ENCODE assay signal across 8 cellular contexts in the genomic region with DNA sequence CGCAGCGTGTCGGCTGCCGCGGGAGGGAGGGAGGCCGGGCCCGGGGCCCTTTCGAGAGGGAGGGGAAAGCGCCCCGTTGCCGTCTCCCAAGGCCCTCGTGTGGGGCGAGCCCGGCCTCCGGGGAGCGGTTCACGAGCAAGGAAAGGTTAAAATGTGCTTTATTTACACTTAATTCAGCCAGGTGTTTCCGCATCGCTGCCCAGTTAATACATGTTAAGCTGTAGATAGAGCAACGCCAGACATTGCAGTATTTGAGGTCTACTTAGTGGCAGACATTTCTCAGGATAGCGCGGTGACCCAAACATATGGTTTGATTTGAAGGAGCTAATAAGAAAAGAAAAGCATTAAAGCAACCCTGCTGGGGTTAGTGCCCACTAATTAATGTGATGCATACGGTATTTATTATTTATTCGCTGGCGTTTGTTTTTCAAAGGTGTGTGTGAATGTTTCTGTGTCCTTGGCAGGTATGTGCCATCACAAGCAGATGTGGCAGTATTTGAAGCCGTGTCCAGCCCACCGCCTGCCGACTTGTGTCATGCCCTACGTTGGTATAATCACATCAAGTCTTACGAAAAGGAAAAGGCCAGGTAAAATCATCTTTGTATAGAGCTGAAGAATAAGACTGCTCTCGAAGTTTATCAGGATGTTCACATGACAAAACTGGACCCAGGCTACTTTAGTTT. TPM values are rescaled to one million over a fixed set of nuclear protein-coding genes. Genes with fewer than 3 reads are reported as not detected.
DNase-seq lines count a peak whose midpoint lies in the region; ATAC-seq and TF ChIP-seq lines count a peak whose summit lies in the region.

No MANE protein-coding gene starts in this region.

- peaks cover 27% of the 10 kb centered on the region for H3K36me3 Mint-ChIP-seq in neural crest cell (ENCODE audit: low read depth)

- TF ChIP-seq CTCF in neural crest cell (conservative IDR thresholded peaks at IDR 0.05), result no peak

- H3K4me3 Mint-ChIP-seq in neural crest cell, result peak overlapping the region; percentile 100

- no peak overlapping the region for H3K27ac Mint-ChIP-seq in neural crest cell (ENCODE audit: unreplicated experiment)

- ATAC-seq in GM19463 (IDR thresholded peaks at IDR 0.05; ENCODE audit: unreplicated experiment) (peak; percentile 46), HG03520 (IDR thresholded peaks at IDR 0.05; ENCODE audit: unreplicated experiment) (peak; percentile 46)

- peak; percentile 3 for DNase-seq in ELR (ENCODE audit: low read depth)
- DNase-seq in activated CD4-positive, alpha-beta T cell treated with anti-CD3 and anti-CD28 coated beads for 4 hours, result peak; percentile 13 to 77
- peak; percentile 46 for DNase-seq in fibroblast of gingiva (ENCODE audit: low read depth)
- no peak for DNase-seq in neural crest cell (ENCODE audit: low read depth, low spot score)
- no peak for DNase-seq in middle frontal gyrus (ENCODE audit: extremely low spot score, low spot score)
- no peak for DNase-seq in GF-D8 (lab: John Stamatoyannopoulos, UW)

- peaks cover 58% of the 10 kb centered on the region for H3K4me1 Mint-ChIP-seq in neural crest cell

- no peaks in the 10 kb centered on the region for H3K27me3 Mint-ChIP-seq in neural crest cell (ENCODE audit: low read depth)

- H3K9me3 Mint-ChIP-seq in neural crest cell, result peaks cover 2% of the 10 kb centered on the region

RNA-seq across cellular contexts. Expression of a gene that starts 0.6 kb away (rescaled TPM):
- 614 and 618 TPM in 2 replicates for total RNA-seq in neural crest cell

RNA-seq across cellular contexts. Expression of a gene that starts 1.0 kb away (rescaled TPM):
- 85.7 and 89.2 TPM in 2 replicates for total RNA-seq in neural crest cell

Comparison
In these comparisons a context has a peak if more than half of its experiments do, and no peak if none do; other contexts are left out.
1. DNase-seq: peak in ELR (single experiment), activated CD4-positive, alpha-beta T cell treated with anti-CD3 and anti-CD28 coated beads for 4 hours (2 of 2) and fibroblast of gingiva (single experiment); none in neural crest cell (single experiment), middle frontal gyrus (single experiment) and GF-D8 (single experiment).